ENCODE assay signal across 1 cellular context in genomic region chr20:31836853-31837608, GRCh38.
TF ChIP-seq lines count a peak whose summit lies in the region.

No MANE protein-coding gene starts in this region.

TF ChIP-seq in HepG2, 621 proteins besides CTCF, POLR2A, EP300 and RAD21:
- TF ChIP-seq TERF1 (CRISPR knock-in tag; IDR thresholded peaks at IDR 0.05): 0 out of 2 replicates have a peak, but pooled peaks have one; percentile 29
- no peak for TF ChIP-seq POGZ (CRISPR knock-in tag; IDR thresholded peaks at IDR 0.05)
- 0 out of 2 replicates have a peak, but pooled peaks have one; percentile 0 for TF ChIP-seq BCL3 (CRISPR knock-in tag; IDR thresholded peaks at IDR 0.05)
TF ChIP-seq in HepG2: peak in this region for 2.
